Comparison of ENCODE assay signal across 18 cellular contexts in the genomic region with DNA sequence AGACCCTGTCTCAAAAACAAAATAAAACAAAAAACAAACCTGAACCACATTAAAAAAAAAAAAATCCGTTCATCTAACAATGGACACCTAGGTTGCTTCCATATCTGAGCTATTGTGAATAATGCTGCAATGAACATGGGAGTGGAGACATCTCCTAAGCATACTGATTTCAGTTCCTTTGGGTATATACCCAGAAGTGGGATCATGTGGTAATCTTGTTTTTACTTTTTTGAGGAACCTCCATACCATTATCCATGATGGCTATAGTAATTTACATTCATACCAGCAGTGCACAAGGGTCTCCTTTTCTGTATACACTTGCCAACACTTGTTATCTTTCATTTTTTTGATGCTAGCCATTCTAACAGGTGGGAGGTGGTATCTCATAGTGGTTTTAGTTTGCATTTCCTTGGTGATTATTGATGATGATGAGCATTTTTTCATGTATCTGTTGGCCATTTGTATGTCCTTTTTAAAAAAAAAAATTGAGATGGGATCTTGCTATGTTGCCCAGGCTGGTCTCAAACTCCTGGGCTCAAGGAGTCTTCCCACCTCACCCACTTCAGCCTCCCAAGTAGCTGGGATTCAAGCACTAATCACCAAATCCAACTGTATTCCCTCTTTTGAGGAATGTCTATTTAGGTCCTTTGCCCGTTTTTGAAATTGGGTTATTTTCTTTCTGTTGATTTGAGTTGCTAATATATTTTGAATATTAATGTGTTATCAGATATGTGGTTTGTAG.
"Had no signal": no experiment of that assay in that cellular context is flagged by ENCODE, and none has a peak within 500 bp of the region (broad histone marks: within the 10 kb centered on the region; RNA-seq: fewer than 3 reads in every experiment).

No MANE protein-coding gene starts in this region.

- H3K4me3 Mint-ChIP-seq: activated CD8-positive, alpha-beta T cell treated with anti-CD3 and anti-CD28 coated beads for 36 hours; activated naive CD8-positive, alpha-beta T cell treated with anti-CD3 and anti-CD28 coated beads, Interleukin-2, amount 10 ng/mL, durations not matched to agents 7 days and 5 days; endodermal cell; mesothelial cell of epicardium; T-helper 1 cell treated with Interleukin-12 subunit alpha and Interleukin-12 subunit beta and Interleukin-4 antibody, amounts not matched to agents 30 μg/mL and 1 μg/mL, for 36 hours had no signal

- H3K9me3 ChIP-seq: gastrocnemius medialis, heart right ventricle, pancreas, tibial nerve had no signal

- H3K36me3 ChIP-seq: gastrocnemius medialis, heart right ventricle, pancreas, tibial nerve had no signal

- H3K9me3 Mint-ChIP-seq: activated CD8-positive, alpha-beta T cell treated with anti-CD3 and anti-CD28 coated beads for 36 hours had no signal

- H3K27me3 ChIP-seq: gastrocnemius medialis, heart right ventricle, pancreas, tibial nerve had no signal

- ATAC-seq: activated CD8-positive, alpha-beta T cell treated with anti-CD3 and anti-CD28 coated beads for 36 hours; gastrocnemius medialis; heart right ventricle; pancreas had no signal

- H3K27ac Mint-ChIP-seq: activated CD8-positive, alpha-beta T cell treated with anti-CD3 and anti-CD28 coated beads for 36 hours; activated naive CD8-positive, alpha-beta T cell treated with anti-CD3 and anti-CD28 coated beads, Interleukin-2, amount 10 ng/mL, durations not matched to agents 7 days and 5 days; endodermal cell; mesothelial cell of epicardium; T-helper 1 cell treated with Interleukin-12 subunit alpha and Interleukin-12 subunit beta and Interleukin-4 antibody, amounts not matched to agents 30 μg/mL and 1 μg/mL, for 36 hours had no signal

- H3K4me1 Mint-ChIP-seq: endodermal cell had no signal

- DNase-seq: activated CD4-positive, alpha-beta T cell treated with anti-CD3 and anti-CD28 coated beads for 48 hours; activated CD8-positive, alpha-beta T cell treated with anti-CD3 and anti-CD28 coated beads for 36 hours; activated gamma-delta T cell; activated naive CD8-positive, alpha-beta T cell treated with anti-CD3 and anti-CD28 coated beads, Interleukin-2, amount 10 ng/mL, durations not matched to agents 7 days and 5 days; activated T-cell treated with anti-CD3 and anti-CD28 coated beads, Interleukin-2, amount 50 U/mL, for 48 hours; aorta; dermis blood vessel endothelial cell; endodermal cell; gastrocnemius medialis; heart right ventricle; pancreas; stimulated activated CD4-positive, alpha-beta T cell treated with anti-CD3 and anti-CD28 coated beads, Interleukin-2, amount 100 ng/mL, for 48 hours; stimulated activated naive CD4-positive, alpha-beta T cell; substantia nigra had no signal

- H3K27me3 Mint-ChIP-seq: activated CD8-positive, alpha-beta T cell treated with anti-CD3 and anti-CD28 coated beads for 36 hours; activated naive CD8-positive, alpha-beta T cell treated with anti-CD3 and anti-CD28 coated beads, Interleukin-2, amount 10 ng/mL, durations not matched to agents 7 days and 5 days had no signal

- H3K27ac ChIP-seq: gastrocnemius medialis, heart right ventricle, pancreas, tibial nerve had no signal

- H3K4me3 ChIP-seq: gastrocnemius medialis, heart right ventricle, lung, pancreas, tibial nerve had no signal
